ENCODE assay signal across 12 cellular contexts in genomic region chr1:41791667-41792484, GRCh38.
DNase-seq lines count a peak whose midpoint lies in the region; ATAC-seq and TF ChIP-seq lines count a peak whose summit lies in the region.
"Had no signal": no experiment of that assay in that cellular context is flagged by ENCODE, and none has a peak within 500 bp of the region (broad histone marks: within the 10 kb centered on the region; RNA-seq: fewer than 3 reads in every experiment).

No MANE protein-coding gene starts in this region.

- POLR2A ChIA-PET in CD8-positive, alpha-beta memory T cell (lab: Charles Lee), result interaction anchor here (0.9 kb wide), 1 partner anchor 11 kb away, joined by 3 read pairs; no protein-coding TSS in a partner anchor

- peak overlapping the region; percentile 30 for H3K9ac ChIP-seq in Loucy (ENCODE audit: low read depth, low read length, poor library complexity, severe bottlenecking)

- H3K27ac Mint-ChIP-seq in CD8-positive, alpha-beta memory T cell, result peak overlapping the region; percentile 67 to 91 (median 84)
- H3K27ac Mint-ChIP-seq in activated T-helper 1 cell treated with anti-CD3 and anti-CD28 coated beads, Interleukin-12 subunit alpha, Interleukin-12 subunit beta, Interleukin-2, Interleukin-4 antibody, amounts not matched to agents 30 ng/mL and 10 ng/mL and 1 ng/mL, durations not matched to agents 14 hours and 24 hours and 36 hours, result peak overlapping the region; percentile 89

- intact Hi-C loops in activated T-helper 1 cell treated with anti-CD3 and anti-CD28 coated beads, Interleukin-12 subunit alpha, Interleukin-12 subunit beta, Interleukin-2, Interleukin-4 antibody, amounts not matched to agents 30 ng/mL and 10 ng/mL and 1 ng/mL, durations not matched to agents 14 hours and 24 hours and 36 hours (cut with micrococcal nuclease), result loop anchor here (1.0 to 5.0 kb wide), 6 partner anchors 7 to 125 kb away; partner anchors contain the start of gene HIVEP3

- CTCF ChIA-PET in CD8-positive, alpha-beta memory T cell (lab: Charles Lee), result no interaction called here

- H3K9me3 ChIP-seq in CD8-positive, alpha-beta memory T cell (ENCODE audit: low read length), result no peaks in the 10 kb centered on the region
- H3K9me3 ChIP-seq in Loucy (ENCODE audit: insufficient read depth, low read depth, low read length), result no peaks in the 10 kb centered on the region
- H3K9me3 ChIP-seq: Caco-2 had no signal

- no peaks in the 10 kb centered on the region for H3K9me2 ChIP-seq in Loucy (replicated peaks; ENCODE audit: low read depth, low read length)

- H3K4me3 Mint-ChIP-seq in CD8-positive, alpha-beta memory T cell, result peak overlapping the region in 6 of 7 donors; percentile 70 to 83 (median 76)
- H3K4me3 Mint-ChIP-seq in activated T-helper 1 cell treated with anti-CD3 and anti-CD28 coated beads, Interleukin-12 subunit alpha, Interleukin-12 subunit beta, Interleukin-2, Interleukin-4 antibody, amounts not matched to agents 30 ng/mL and 10 ng/mL and 1 ng/mL, durations not matched to agents 14 hours and 24 hours and 36 hours, result peak overlapping the region; percentile 32

- H3K4me3 ChIP-seq in CD8-positive, alpha-beta memory T cell (ENCODE audit: low read length), result no peak overlapping the region
- H3K4me3 ChIP-seq in Loucy (ENCODE audit: low read length, poor library complexity, severe bottlenecking), result no peak overlapping the region

- H2AFZ ChIP-seq in Loucy (ENCODE audit: low read length), result peak overlapping the region; percentile 62

- H3K4me1 Mint-ChIP-seq in CD8-positive, alpha-beta memory T cell, result peaks cover 41 to 55% (median 54%) of the 10 kb centered on the region in 3 donors
- peaks cover 74% of the 10 kb centered on the region for H3K4me1 Mint-ChIP-seq in activated T-helper 1 cell treated with anti-CD3 and anti-CD28 coated beads, Interleukin-12 subunit alpha, Interleukin-12 subunit beta, Interleukin-2, Interleukin-4 antibody, amounts not matched to agents 30 ng/mL and 10 ng/mL and 1 ng/mL, durations not matched to agents 14 hours and 24 hours and 36 hours (ENCODE audit: low read depth)

- peaks cover 0 to 2% (median 0%) of the 10 kb centered on the region in 3 donors for H3K36me3 Mint-ChIP-seq in CD8-positive, alpha-beta memory T cell
- peaks cover 18% of the 10 kb centered on the region for H3K36me3 Mint-ChIP-seq in activated T-helper 1 cell treated with anti-CD3 and anti-CD28 coated beads, Interleukin-12 subunit alpha, Interleukin-12 subunit beta, Interleukin-2, Interleukin-4 antibody, amounts not matched to agents 30 ng/mL and 10 ng/mL and 1 ng/mL, durations not matched to agents 14 hours and 24 hours and 36 hours (ENCODE audit: low read depth)

- no peak for ATAC-seq in HG03095 (IDR thresholded peaks at IDR 0.05; ENCODE audit: unreplicated experiment)
- ATAC-seq: Panc1 had no signal

- H3K9me3 Mint-ChIP-seq in CD8-positive, alpha-beta memory T cell, result peaks cover 0 to 1% (median 0%) of the 10 kb centered on the region in 5 donors
- H3K9me3 Mint-ChIP-seq in activated T-helper 1 cell treated with anti-CD3 and anti-CD28 coated beads, Interleukin-12 subunit alpha, Interleukin-12 subunit beta, Interleukin-2, Interleukin-4 antibody, amounts not matched to agents 30 ng/mL and 10 ng/mL and 1 ng/mL, durations not matched to agents 14 hours and 24 hours and 36 hours, result peaks cover 9% of the 10 kb centered on the region

- H3K36me3 ChIP-seq in CD8-positive, alpha-beta memory T cell (ENCODE audit: insufficient read depth, low read length), result no peaks in the 10 kb centered on the region
- no peaks in the 10 kb centered on the region for H3K36me3 ChIP-seq in Loucy (ENCODE audit: insufficient read depth, low read length)

- H3K4me1 ChIP-seq in CD8-positive, alpha-beta memory T cell (ENCODE audit: insufficient read depth, low read length), result peaks cover 36% of the 10 kb centered on the region
- peaks cover 22% of the 10 kb centered on the region for H3K4me1 ChIP-seq in Loucy (ENCODE audit: insufficient read depth, low read length, poor library complexity, severe bottlenecking)
- H3K4me1 ChIP-seq: Caco-2 had no signal

- no peaks in the 10 kb centered on the region for H3F3A ChIP-seq in Loucy (ENCODE audit: low read depth)

- TF ChIP-seq CTCF in Loucy (conservative IDR thresholded peaks at IDR 0.05; ENCODE audit: low read length), result no peak

- no peaks in the 10 kb centered on the region for H3K27me3 Mint-ChIP-seq in CD8-positive, alpha-beta memory T cell
- H3K27me3 Mint-ChIP-seq in activated T-helper 1 cell treated with anti-CD3 and anti-CD28 coated beads, Interleukin-12 subunit alpha, Interleukin-12 subunit beta, Interleukin-2, Interleukin-4 antibody, amounts not matched to agents 30 ng/mL and 10 ng/mL and 1 ng/mL, durations not matched to agents 14 hours and 24 hours and 36 hours (ENCODE audit: insufficient read depth), result no peaks in the 10 kb centered on the region

- H3K27ac ChIP-seq in CD8-positive, alpha-beta memory T cell (ENCODE audit: low read depth, low read length), result no peak overlapping the region

- no peaks in the 10 kb centered on the region for H3K27me3 ChIP-seq in CD8-positive, alpha-beta memory T cell (ENCODE audit: insufficient read depth, low read length, poor library complexity, severe bottlenecking)
- H3K27me3 ChIP-seq in Loucy (ENCODE audit: insufficient read depth, low read length, poor library complexity, severe bottlenecking), result no peaks in the 10 kb centered on the region

- DNase-seq in CD8-positive, alpha-beta memory T cell, result no peak
- DNase-seq in activated T-helper 1 cell treated with anti-CD3 and anti-CD28 coated beads, Interleukin-12 subunit alpha, Interleukin-12 subunit beta, Interleukin-2, Interleukin-4 antibody, amounts not matched to agents 30 ng/mL and 10 ng/mL and 1 ng/mL, durations not matched to agents 14 hours and 24 hours and 36 hours (ENCODE audit: low spot score), result peak; percentile 11
- DNase-seq in stimulated activated CD4-positive, alpha-beta T cell treated with anti-CD3 and anti-CD28 coated beads, Interleukin-1b, Interleukin-23, amount 100 ng/mL, for 48 hours, result peak; percentile 55
- DNase-seq in NCI-H510A (lab: John Stamatoyannopoulos, UW), result no peak
- DNase-seq in RPMI8226, result no peak
- DNase-seq: Caco-2, NCI-H2227 treated with DMSO at 0.1 percent for 48 hours, posterior cingulate gyrus, T1000 had no signal

- H3K4me2 ChIP-seq in Loucy (ENCODE audit: low read depth, low read length, poor library complexity, severe bottlenecking), result peak overlapping the region; percentile 50

- no peaks in the 10 kb centered on the region for H3K79me2 ChIP-seq in Loucy (ENCODE audit: insufficient read depth, low read length)

- H4K20me1 ChIP-seq in Loucy (ENCODE audit: insufficient read depth, low read length, poor library complexity, severe bottlenecking), result no peaks in the 10 kb centered on the region

Comparison
In these comparisons a context has a peak if more than half of its experiments do, and no peak if none do; other contexts are left out.
1. DNase-seq: peak in activated T-helper 1 cell treated with anti-CD3 and anti-CD28 coated beads, Interleukin-12 subunit alpha, Interleukin-12 subunit beta, Interleukin-2, Interleukin-4 antibody, amounts not matched to agents 30 ng/mL and 10 ng/mL and 1 ng/mL, durations not matched to agents 14 hours and 24 hours and 36 hours (single experiment) and stimulated activated CD4-positive, alpha-beta T cell treated with anti-CD3 and anti-CD28 coated beads, Interleukin-1b, Interleukin-23, amount 100 ng/mL, for 48 hours (single experiment); none in CD8-positive, alpha-beta memory T cell (0 of 5), NCI-H510A (single experiment) and RPMI8226 (single experiment).